18 cellular contexts compared by ENCODE assay signal in the genomic region with DNA sequence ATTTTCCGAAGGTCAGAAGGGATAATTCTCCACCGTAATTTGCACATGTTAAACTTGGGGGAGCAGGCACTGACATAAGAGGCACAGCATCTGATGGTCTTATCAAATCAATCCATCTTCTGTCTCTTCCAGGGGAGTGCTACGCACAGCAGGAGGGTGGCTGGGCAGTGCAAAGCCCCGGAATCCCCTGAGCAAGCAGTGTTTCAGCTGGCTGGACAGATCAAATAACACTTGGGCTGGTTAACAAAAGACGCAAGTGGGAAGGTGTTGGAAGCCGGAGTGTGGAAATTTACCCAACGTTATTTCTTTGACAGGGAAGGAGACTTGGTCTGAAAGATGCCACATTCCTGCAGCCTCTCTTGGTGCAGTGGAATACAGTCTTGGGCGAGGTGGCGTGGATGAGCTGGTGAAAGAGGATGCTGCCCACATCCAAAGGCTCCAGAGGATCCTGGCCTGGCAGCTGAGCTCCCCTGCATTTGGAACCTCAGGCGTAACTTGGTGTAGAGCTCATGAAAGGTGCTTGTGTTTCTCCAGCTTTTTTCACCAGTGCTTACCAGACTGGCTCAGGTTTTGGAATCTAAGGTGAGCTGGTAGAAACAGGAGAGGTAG.
DNase-seq lines count a peak whose midpoint lies in the region; ATAC-seq and TF ChIP-seq lines count a peak whose summit lies in the region.
"Had no signal": no experiment of that assay in that cellular context is flagged by ENCODE, and none has a peak within 500 bp of the region (broad histone marks: within the 10 kb centered on the region; RNA-seq: fewer than 3 reads in every experiment).

No MANE protein-coding gene starts in this region.

- dilution Hi-C loops in mammary epithelial cell (cut with HindIII; ENCODE audit: low sequenced_read_pairs) = loop anchor here (5.0 kb wide), 2 partner anchors 36 to 81 kb away; no protein-coding TSS in a partner anchor

- H3K27me3 ChIP-seq in cardiac muscle cell (no peaks in the 10 kb centered on the region), upper lobe of right lung (no peaks in the 10 kb centered on the region), mammary epithelial cell (ENCODE audit: insufficient read depth, low read length) (no peaks in the 10 kb centered on the region)
- H3K27me3 ChIP-seq: esophagus muscularis mucosa, sigmoid colon had no signal

- H3K27ac ChIP-seq in cardiac muscle cell (peak overlapping the region; percentile 41), caudate nucleus (ENCODE audit: low read depth, low read length) (peak overlapping the region; percentile 56), upper lobe of right lung (no peak overlapping the region), mammary epithelial cell (ENCODE audit: insufficient read depth, low read depth, low read length) (no peak overlapping the region)
- H3K27ac ChIP-seq: C4-2B, sigmoid colon had no signal

- WGBS in mammary epithelial cell (ENCODE audit: low coverage, missing lambda C conversion rate) = 69% methylated on average over 10 of the region's 10 CpGs

- H3K9me3 ChIP-seq in cardiac muscle cell (ENCODE audit: low read depth) = no peaks in the 10 kb centered on the region
- no peaks in the 10 kb centered on the region for H3K9me3 ChIP-seq in upper lobe of right lung
- no peaks in the 10 kb centered on the region for H3K9me3 ChIP-seq in mammary epithelial cell (replicated peaks; ENCODE audit: insufficient read depth, low read length)

- no peak for TF ChIP-seq CTCF in cardiac muscle cell (IDR thresholded peaks at IDR 0.05; ENCODE audit: low read depth, low read length)
- TF ChIP-seq CTCF in nephron progenitor cell (IDR thresholded peaks at IDR 0.05) = no peak
- TF ChIP-seq CTCF in upper lobe of right lung (IDR thresholded peaks at IDR 0.05) = no peak
- no peak for TF ChIP-seq CTCF in mammary epithelial cell (conservative IDR thresholded peaks at IDR 0.05 in 1 of 2, IDR thresholded peaks at IDR 0.05 in 1 of 2; ENCODE audit: extremely low read depth in 1 of 2, insufficient read depth in 1 of 2, low read depth in 1 of 2, low read length in 2 of 2)

- in situ Hi-C loops in mammary epithelial cell (cut with MboI; ENCODE audit: low sequenced_read_pairs in 2 of 2) = no loop called here

- peaks cover 74% of the 10 kb centered on the region for H3K4me1 Mint-ChIP-seq in nephron progenitor cell

- no peak overlapping the region for H2AFZ ChIP-seq in mammary epithelial cell (ENCODE audit: low read depth, low read length)
- H2AFZ ChIP-seq: GM23338 had no signal

- no peak overlapping the region for H3K4me3 ChIP-seq in cardiac muscle cell
- H3K4me3 ChIP-seq in upper lobe of right lung = no peak overlapping the region
- H3K4me3 ChIP-seq in mammary epithelial cell (replicated peaks in 1 of 3; ENCODE audit: insufficient read depth in 1 of 3, low read depth in 2 of 3, low read length in 3 of 3) = no peak overlapping the region
- H3K4me3 ChIP-seq: esophagus muscularis mucosa, GM23338, sigmoid colon had no signal

- H3K4me3 Mint-ChIP-seq in nephron progenitor cell = peak overlapping the region; percentile 61
- H3K4me3 Mint-ChIP-seq: activated T-cell treated with anti-CD3 and anti-CD28 coated beads, Interleukin-2, amount 50 U/mL, for 4 hours; GM23338 had no signal

- H3K79me2 ChIP-seq in mammary epithelial cell (ENCODE audit: insufficient read depth, low read length) = no peaks in the 10 kb centered on the region

- BruUV-seq in mammary epithelial cell (replicated peaks; lab: Mats Ljungman, UMichigan) = no TSS peak

- H3K4me1 ChIP-seq in cardiac muscle cell (ENCODE audit: low read depth) (peaks cover 41% of the 10 kb centered on the region), upper lobe of right lung (no peaks in the 10 kb centered on the region), mammary epithelial cell (ENCODE audit: insufficient read depth, low read length) (no peaks in the 10 kb centered on the region)

- CTCF ChIA-PET in mammary epithelial cell (lab: Charles Lee; ENCODE audit: low non-redundant PET) = no interaction called here

- peak overlapping the region; percentile 93 for H3K27ac Mint-ChIP-seq in nephron progenitor cell
- H3K27ac Mint-ChIP-seq: GM23338 had no signal

- H3K36me3 Mint-ChIP-seq in nephron progenitor cell (ENCODE audit: low read depth) = peaks cover 24% of the 10 kb centered on the region

- intact Hi-C loops in Right ventricle myocardium inferior (cut with DNase I) = no loop called here
- intact Hi-C loops in upper lobe of right lung (cut with DNase I) = no loop called here
- intact Hi-C loops in mammary epithelial cell (cut with micrococcal nuclease) = no loop called here

- peaks cover 24% of the 10 kb centered on the region for H3K9me3 Mint-ChIP-seq in nephron progenitor cell

- DNase-seq in cardiac muscle cell (ENCODE audit: low read depth in 1 of 2, low spot score in 1 of 2) (peak in 1 of 2 donors; percentile 57), Right ventricle myocardium inferior (ENCODE audit: missing footprints) (no peak), caudate nucleus (lab: John Stamatoyannopoulos, UW) (peak in 1 of 61 donors; percentile 22), nephron progenitor cell (peak; percentile 42), upper lobe of right lung (peak; percentile 7), mammary epithelial cell (no peak)
- DNase-seq: activated naive CD4-positive, alpha-beta T cell treated with Interleukin-2 at 50 U/mL for 16 hours; activated T-cell treated with anti-CD3 and anti-CD28 coated beads, Interleukin-2, amount 50 U/mL, for 4 hours; cerebellar nuclear complex; effector CD8-positive, alpha-beta T cell; NCI-H1048; sigmoid colon had no signal

- H3K36me3 ChIP-seq in cardiac muscle cell (no peaks in the 10 kb centered on the region), upper lobe of right lung (no peaks in the 10 kb centered on the region), mammary epithelial cell (ENCODE audit: insufficient read depth, low read length) (no peaks in the 10 kb centered on the region)
- H3K36me3 ChIP-seq: esophagus muscularis mucosa had no signal

- no peaks in the 10 kb centered on the region for H4K20me1 ChIP-seq in mammary epithelial cell (ENCODE audit: insufficient read depth, low read length)

- ATAC-seq in Right ventricle myocardium inferior (no peak), upper lobe of right lung (no peak), HG03135 (IDR thresholded peaks at IDR 0.05; ENCODE audit: unreplicated experiment) (no peak), GM19324 (IDR thresholded peaks at IDR 0.05; ENCODE audit: low FRiP score, unreplicated experiment) (no peak)
- ATAC-seq: activated T-cell treated with anti-CD3 and anti-CD28 coated beads, Interleukin-2, amount 50 U/mL, for 4 hours; HepG2 had no signal

- peaks cover 4% of the 10 kb centered on the region for H3K27me3 Mint-ChIP-seq in nephron progenitor cell (ENCODE audit: low read depth, poor library complexity)

- H3K9ac ChIP-seq in mammary epithelial cell (ENCODE audit: insufficient read depth, low read length) = no peak overlapping the region

- no peak overlapping the region for H3K4me2 ChIP-seq in mammary epithelial cell (ENCODE audit: insufficient read depth, low read depth, low read length)
- H3K4me2 ChIP-seq: GM23338 had no signal

Comparison
In these comparisons a context has a peak if more than half of its experiments do, and no peak if none do; other contexts are left out.
1. DNase-seq: peak in nephron progenitor cell (single experiment) and upper lobe of right lung (single experiment); none in Right ventricle myocardium inferior (single experiment) and mammary epithelial cell (single experiment).
2. H3K27ac ChIP-seq: peak in cardiac muscle cell (single experiment) and caudate nucleus (single experiment); none in upper lobe of right lung (single experiment) and mammary epithelial cell (single experiment).